Comparison of ENCODE assay signal across 7 cellular contexts in the genomic region with DNA sequence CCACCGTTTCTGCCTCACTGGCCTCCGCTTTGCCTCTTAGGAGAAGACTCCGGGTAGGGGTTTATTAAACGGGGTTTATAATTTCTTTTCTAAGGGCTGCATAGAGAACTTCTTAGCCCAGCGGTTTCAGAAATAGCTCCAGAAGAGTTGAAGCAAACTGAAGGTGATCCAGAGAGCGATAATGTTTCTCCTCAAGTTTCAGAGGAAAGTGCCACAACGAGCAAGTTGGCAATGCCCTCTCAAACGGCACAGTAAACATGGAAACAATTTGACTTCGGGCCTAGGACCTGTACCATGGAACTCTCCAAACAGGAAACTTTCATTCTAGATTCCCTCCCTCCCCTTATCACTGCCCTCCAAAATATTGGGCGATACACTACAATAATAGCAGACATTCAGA. TPM values are rescaled to one million over a fixed set of nuclear protein-coding genes. Genes with fewer than 3 reads are reported as not detected.
DNase-seq lines count a peak whose midpoint lies in the region; ATAC-seq and TF ChIP-seq lines count a peak whose summit lies in the region.

No MANE protein-coding gene starts in this region.

- DNase-seq in HFFc6 = no peak
- no peak for DNase-seq in stimulated activated naive B cell treated with anti-CD40 and anti-IgM and Interleukin-4, amounts not matched to agents 10 μg/mL and 1 μg/mL and 100 μg/mL, for 72 hours
- no peak for DNase-seq in NCI-H748 treated with DMSO at 0.1 percent for 48 hours (lab: John Stamatoyannopoulos, UW)
- no peak for DNase-seq in DMS79 treated with DMSO at 0.1 percent for 48 hours (lab: John Stamatoyannopoulos, UW)

- peaks cover 9% of the 10 kb centered on the region for H3K36me3 Mint-ChIP-seq in HFFc6 (ENCODE audit: low read depth)
- H3K36me3 Mint-ChIP-seq in activated T-helper 17 cell treated with anti-CD3 and anti-CD28 coated beads, Interleukin-2, amount 50 U/mL, for 72 hours (ENCODE audit: low read depth) = peaks cover 55% of the 10 kb centered on the region
- peaks cover 8 to 11% of the 10 kb centered on the region in 2 donors for H3K36me3 Mint-ChIP-seq in stimulated activated naive B cell treated with anti-CD40 and anti-IgM and Interleukin-4, amounts not matched to agents 10 μg/mL and 1 μg/mL and 100 μg/mL, for 72 hours

- H3K27me3 Mint-ChIP-seq in HFFc6 (ENCODE audit: insufficient read depth) = no peaks in the 10 kb centered on the region; the same call in 1 of the 2 replicates
- H3K27me3 Mint-ChIP-seq in activated T-helper 17 cell treated with anti-CD3 and anti-CD28 coated beads, Interleukin-2, amount 50 U/mL, for 72 hours = no peaks in the 10 kb centered on the region
- no peaks in the 10 kb centered on the region for H3K27me3 Mint-ChIP-seq in stimulated activated naive B cell treated with anti-CD40 and anti-IgM and Interleukin-4, amounts not matched to agents 10 μg/mL and 1 μg/mL and 100 μg/mL, for 72 hours

- peak overlapping the region; percentile 73 for H3K27ac ChIP-seq in iPS-18a (ENCODE audit: low read length)

- H3K36me3 ChIP-seq in iPS-18a (ENCODE audit: control insufficient read depth, low read depth, low read length) = peaks cover 30% of the 10 kb centered on the region

- no peak for TF ChIP-seq CTCF in HFFc6 (IDR thresholded peaks at IDR 0.05)

- H3K9me3 Mint-ChIP-seq in HFFc6 = no peaks in the 10 kb centered on the region
- no peaks in the 10 kb centered on the region for H3K9me3 Mint-ChIP-seq in activated T-helper 17 cell treated with anti-CD3 and anti-CD28 coated beads, Interleukin-2, amount 50 U/mL, for 72 hours
- no peaks in the 10 kb centered on the region for H3K9me3 Mint-ChIP-seq in stimulated activated naive B cell treated with anti-CD40 and anti-IgM and Interleukin-4, amounts not matched to agents 10 μg/mL and 1 μg/mL and 100 μg/mL, for 72 hours

- no peak for ATAC-seq in activated T-helper 17 cell treated with anti-CD3 and anti-CD28 coated beads, Interleukin-2, amount 50 U/mL, for 72 hours (replicated peaks)
- ATAC-seq in stimulated activated naive B cell treated with anti-CD40 and anti-IgM and Interleukin-4, amounts not matched to agents 10 μg/mL and 1 μg/mL and 100 μg/mL, for 72 hours (replicated peaks) = no peak
- no peak for ATAC-seq in HG02623 (IDR thresholded peaks at IDR 0.05; ENCODE audit: unreplicated experiment)

- H3K27me3 ChIP-seq in iPS-18a (ENCODE audit: control insufficient read depth, insufficient read depth, low read length) = no peaks in the 10 kb centered on the region

- H3K27ac Mint-ChIP-seq in HFFc6 = peak overlapping the region; percentile 98
- H3K27ac Mint-ChIP-seq in activated T-helper 17 cell treated with anti-CD3 and anti-CD28 coated beads, Interleukin-2, amount 50 U/mL, for 72 hours = peak overlapping the region; percentile 95
- peak overlapping the region; percentile 98 for H3K27ac Mint-ChIP-seq in stimulated activated naive B cell treated with anti-CD40 and anti-IgM and Interleukin-4, amounts not matched to agents 10 μg/mL and 1 μg/mL and 100 μg/mL, for 72 hours

- H3K4me3 Mint-ChIP-seq in HFFc6 = peak overlapping the region; percentile 100
- H3K4me3 Mint-ChIP-seq in activated T-helper 17 cell treated with anti-CD3 and anti-CD28 coated beads, Interleukin-2, amount 50 U/mL, for 72 hours = peak overlapping the region; percentile 79
- H3K4me3 Mint-ChIP-seq in stimulated activated naive B cell treated with anti-CD40 and anti-IgM and Interleukin-4, amounts not matched to agents 10 μg/mL and 1 μg/mL and 100 μg/mL, for 72 hours = peak overlapping the region; percentile 95 to 97

- peaks cover 21% of the 10 kb centered on the region for H3K4me1 Mint-ChIP-seq in HFFc6 (ENCODE audit: low read depth)
- peaks cover 23% of the 10 kb centered on the region for H3K4me1 Mint-ChIP-seq in activated T-helper 17 cell treated with anti-CD3 and anti-CD28 coated beads, Interleukin-2, amount 50 U/mL, for 72 hours
- H3K4me1 Mint-ChIP-seq in stimulated activated naive B cell treated with anti-CD40 and anti-IgM and Interleukin-4, amounts not matched to agents 10 μg/mL and 1 μg/mL and 100 μg/mL, for 72 hours = peaks cover 16 to 24% of the 10 kb centered on the region in 2 donors

- no peaks in the 10 kb centered on the region for H3K9me3 ChIP-seq in iPS-18a (ENCODE audit: control insufficient read depth, low read depth, low read length)

- H3K9ac ChIP-seq in iPS-18a (ENCODE audit: low read length) = peak overlapping the region; percentile 93

- peaks cover 7% of the 10 kb centered on the region for H3K4me1 ChIP-seq in iPS-18a (ENCODE audit: control insufficient read depth, low read depth, low read length)

- H3K4me3 ChIP-seq in iPS-18a (ENCODE audit: low read length) = peak overlapping the region; percentile 94

RNA-seq across cellular contexts. Expression of a gene that starts 1.0 kb away (rescaled TPM):
- 10 to 100 TPM; 60.6 to 73.8 (median 70.9) TPM for total RNA-seq in HFFc6 (2021; fragmentation: NEBNext Ultra II Directional; extraction: Animal tissue kit (Norgen Biotek cat#: 25700))
- 100 to 1,000 TPM in 1 of 2 donors, 10 to 100 TPM in 1; 94.6 to 157 TPM for total RNA-seq in activated T-helper 17 cell treated with anti-CD3 and anti-CD28 coated beads, Interleukin-2, amount 50 U/mL, for 72 hours

RNA-seq across cellular contexts. Expression of a gene that starts 23.1 kb away (rescaled TPM):
- total RNA-seq in HFFc6 (2021; fragmentation: NEBNext Ultra II Directional; extraction: Animal tissue kit (Norgen Biotek cat#: 25700)) = 10 to 100 TPM; 41.3 to 52.1 (median 45.5) TPM
- 10 to 100 TPM; 39.7 to 41.8 TPM for total RNA-seq in activated T-helper 17 cell treated with anti-CD3 and anti-CD28 coated beads, Interleukin-2, amount 50 U/mL, for 72 hours
